ENCODE assay signal across 21 cellular contexts in the genomic region with DNA sequence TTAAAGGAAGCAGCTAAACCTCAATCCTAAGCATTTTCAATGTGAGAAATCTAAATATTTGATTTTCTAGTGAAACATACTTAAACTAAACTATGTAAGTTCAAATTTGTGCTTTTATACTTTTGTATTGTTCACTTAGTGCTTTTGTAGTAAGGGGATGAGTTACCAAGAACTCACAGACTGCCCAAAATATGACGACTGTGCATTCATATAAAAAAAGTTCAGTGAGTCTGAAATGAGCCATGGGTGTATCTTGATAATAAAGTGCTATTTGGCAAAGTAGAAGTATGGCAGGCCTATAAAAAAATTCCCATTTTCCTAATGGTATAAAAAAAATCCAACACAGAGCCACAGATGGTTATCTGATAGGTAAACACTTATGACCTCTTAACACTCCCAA.
A peak's percentile ranks its signal among the peaks of the same experiment; 100 is the strongest.
DNase-seq lines count a peak whose midpoint lies in the region; ATAC-seq, FAIRE-seq and TF ChIP-seq lines count a peak whose summit lies in the region.
"Had no signal": no experiment of that assay in that cellular context is flagged by ENCODE, and none has a peak within 500 bp of the region (broad histone marks: within the 10 kb centered on the region; RNA-seq: fewer than 3 reads in every experiment).

No MANE protein-coding gene starts in this region.

- 0 out of 3 replicates have a peak, but pooled peaks cover 6% of the 10 kb centered on the region for H3K4me1 ChIP-seq in A549

- POLR2A ChIA-PET in A549 (lab: Yijun Ruan, JAX): no interaction called here

- CTCF ChIA-PET in A549 (lab: Yijun Ruan, JAX): interaction anchor here (0.9 to 13.8 kb wide), 4 partner anchors 23 to 133 kb away, joined by 3 to 211 read pairs (median 5); a partner anchor contains a TSS

- no peak overlapping the region for H3K27ac ChIP-seq in A549
- H3K27ac ChIP-seq: 22Rv1, BLaER1 had no signal

- H3K4me3 ChIP-seq in A549: no peak overlapping the region
- H3K4me3 ChIP-seq: BLaER1, GM12878 had no signal

- H3K36me3 Mint-ChIP-seq in T-helper 1 cell treated with Interleukin-12 subunit alpha and Interleukin-12 subunit beta and Interleukin-4 antibody, amounts not matched to agents 30 μg/mL and 1 μg/mL, for 36 hours (ENCODE audit: low read depth): peaks cover 50% of the 10 kb centered on the region
- peaks cover 100% of the 10 kb centered on the region for H3K36me3 Mint-ChIP-seq in activated T-helper 17 cell treated with anti-CD3 and anti-CD28 coated beads, Interleukin-2, amount 50 U/mL, for 72 hours (ENCODE audit: low read depth)
- peaks cover 44% of the 10 kb centered on the region for H3K36me3 Mint-ChIP-seq in central memory CD8-positive, alpha-beta T cell (ENCODE audit: insufficient read depth)
- peaks cover 49% of the 10 kb centered on the region for H3K36me3 Mint-ChIP-seq in nephron progenitor cell (ENCODE audit: low read depth)

- H3K4me1 Mint-ChIP-seq in T-helper 1 cell treated with Interleukin-12 subunit alpha and Interleukin-12 subunit beta and Interleukin-4 antibody, amounts not matched to agents 30 μg/mL and 1 μg/mL, for 36 hours (ENCODE audit: low read depth): peaks cover 43% of the 10 kb centered on the region
- peaks cover 20% of the 10 kb centered on the region for H3K4me1 Mint-ChIP-seq in activated T-helper 17 cell treated with anti-CD3 and anti-CD28 coated beads, Interleukin-2, amount 50 U/mL, for 72 hours
- H3K4me1 Mint-ChIP-seq in central memory CD8-positive, alpha-beta T cell: peaks cover 12% of the 10 kb centered on the region
- peaks cover 76% of the 10 kb centered on the region for H3K4me1 Mint-ChIP-seq in nephron progenitor cell

- no peak for TF ChIP-seq POLR2A in A549 (IDR thresholded peaks at IDR 0.05; ENCODE audit: low read length)

- H3K9me3 Mint-ChIP-seq in T-helper 1 cell treated with Interleukin-12 subunit alpha and Interleukin-12 subunit beta and Interleukin-4 antibody, amounts not matched to agents 30 μg/mL and 1 μg/mL, for 36 hours: no peaks in the 10 kb centered on the region
- no peaks in the 10 kb centered on the region for H3K9me3 Mint-ChIP-seq in activated T-helper 17 cell treated with anti-CD3 and anti-CD28 coated beads, Interleukin-2, amount 50 U/mL, for 72 hours
- H3K9me3 Mint-ChIP-seq in central memory CD8-positive, alpha-beta T cell: no peaks in the 10 kb centered on the region
- no peaks in the 10 kb centered on the region for H3K9me3 Mint-ChIP-seq in nephron progenitor cell
- H3K9me3 Mint-ChIP-seq: CD14-positive monocyte; CD4-positive, alpha-beta memory T cell had no signal

- H3K27ac Mint-ChIP-seq in T-helper 1 cell treated with Interleukin-12 subunit alpha and Interleukin-12 subunit beta and Interleukin-4 antibody, amounts not matched to agents 30 μg/mL and 1 μg/mL, for 36 hours: no peak overlapping the region
- peak overlapping the region; percentile 2 for H3K27ac Mint-ChIP-seq in activated T-helper 17 cell treated with anti-CD3 and anti-CD28 coated beads, Interleukin-2, amount 50 U/mL, for 72 hours
- peak overlapping the region; percentile 44 for H3K27ac Mint-ChIP-seq in central memory CD8-positive, alpha-beta T cell (ENCODE audit: low read depth)
- H3K27ac Mint-ChIP-seq in nephron progenitor cell: no peak overlapping the region

- DNase-seq in T-helper 1 cell (no peak), A549 (ENCODE audit: low read depth in 1 of 2, low spot score in 1 of 2) (no peak), nephron progenitor cell (no peak), Right ventricle myocardium superior (no peak)
- no peak for DNase-seq in central memory CD8-positive, alpha-beta T cell (ENCODE audit: low spot score in 2 of 2)
- DNase-seq: Calu3; CD4-positive, alpha-beta memory T cell; DMS 273 treated with DMSO at 0.1 percent for 48 hours; DMS53; DND-41; EL; GOT3; H7 had no signal

- no peak overlapping the region for H3K4me2 ChIP-seq in A549
- H3K4me2 ChIP-seq: BLaER1 had no signal

- ATAC-seq in A549 (no peak), HG02610 (IDR thresholded peaks at IDR 0.05; ENCODE audit: unreplicated experiment) (no peak), Right ventricle myocardium superior (ENCODE audit: poor library complexity) (no peak)
- no peak for ATAC-seq in activated T-helper 17 cell treated with anti-CD3 and anti-CD28 coated beads, Interleukin-2, amount 50 U/mL, for 72 hours (replicated peaks)
- ATAC-seq in central memory CD8-positive, alpha-beta T cell (replicated peaks; ENCODE audit: extremely low read depth, poor library complexity, severe bottlenecking): no peak
- ATAC-seq: GM12878, HCT116 had no signal

- no peak for TF ChIP-seq EP300 in A549 (IDR thresholded peaks at IDR 0.05)

- FAIRE-seq in A549 (lab: Jason Lieb, UNC): no peak
- FAIRE-seq: GM12878 had no signal

- no peaks in the 10 kb centered on the region for H3K27me3 Mint-ChIP-seq in T-helper 1 cell treated with Interleukin-12 subunit alpha and Interleukin-12 subunit beta and Interleukin-4 antibody, amounts not matched to agents 30 μg/mL and 1 μg/mL, for 36 hours (ENCODE audit: low read depth)
- H3K27me3 Mint-ChIP-seq in activated T-helper 17 cell treated with anti-CD3 and anti-CD28 coated beads, Interleukin-2, amount 50 U/mL, for 72 hours: no peaks in the 10 kb centered on the region
- no peaks in the 10 kb centered on the region for H3K27me3 Mint-ChIP-seq in central memory CD8-positive, alpha-beta T cell
- H3K27me3 Mint-ChIP-seq in nephron progenitor cell (ENCODE audit: low read depth, poor library complexity): no peaks in the 10 kb centered on the region
- H3K27me3 Mint-ChIP-seq: CD4-positive, alpha-beta memory T cell had no signal

- TF ChIP-seq CTCF in A549 (IDR thresholded peaks at IDR 0.05) (no peak), nephron progenitor cell (IDR thresholded peaks at IDR 0.05) (no peak)

- H3K4me3 Mint-ChIP-seq in T-helper 1 cell treated with Interleukin-12 subunit alpha and Interleukin-12 subunit beta and Interleukin-4 antibody, amounts not matched to agents 30 μg/mL and 1 μg/mL, for 36 hours: peak overlapping the region; percentile 60
- H3K4me3 Mint-ChIP-seq in activated T-helper 17 cell treated with anti-CD3 and anti-CD28 coated beads, Interleukin-2, amount 50 U/mL, for 72 hours: peak overlapping the region; percentile 48
- H3K4me3 Mint-ChIP-seq in central memory CD8-positive, alpha-beta T cell: no peak overlapping the region
- no peak overlapping the region for H3K4me3 Mint-ChIP-seq in nephron progenitor cell
- H3K4me3 Mint-ChIP-seq: CD14-positive monocyte; CD4-positive, alpha-beta memory T cell had no signal

- no peak for TF ChIP-seq RAD21 in A549 (conservative IDR thresholded peaks at IDR 0.05 in 1 of 2, IDR thresholded peaks at IDR 0.05 in 1 of 2)

- WGBS in A549 (ENCODE audit: missing lambda C conversion rate): 93% methylated on average over 1 of the region's 1 CpG

- H3K9me3 ChIP-seq in A549: no peaks in the 10 kb centered on the region
- H3K9me3 ChIP-seq: BLaER1 had no signal

- intact Hi-C loops in Right ventricle myocardium superior (cut with DNase I): no loop called here

TF ChIP-seq in A549, 52 proteins besides CTCF, POLR2A, EP300 and RAD21:
- TF ChIP-seq RARB (CRISPR knock-in tag; IDR thresholded peaks at IDR 0.05) (no peak), MAFK (IDR thresholded peaks at IDR 0.05; ENCODE audit: partially characterized antibody) (peak; percentile 82)

Comparison
In these comparisons a context has a peak if more than half of its experiments do, and no peak if none do; other contexts are left out.
1. H3K27ac Mint-ChIP-seq: peak in activated T-helper 17 cell treated with anti-CD3 and anti-CD28 coated beads, Interleukin-2, amount 50 U/mL, for 72 hours (single experiment) and central memory CD8-positive, alpha-beta T cell (single experiment); none in T-helper 1 cell treated with Interleukin-12 subunit alpha and Interleukin-12 subunit beta and Interleukin-4 antibody, amounts not matched to agents 30 μg/mL and 1 μg/mL, for 36 hours (single experiment) and nephron progenitor cell (single experiment).
2. H3K4me3 Mint-ChIP-seq: peak in T-helper 1 cell treated with Interleukin-12 subunit alpha and Interleukin-12 subunit beta and Interleukin-4 antibody, amounts not matched to agents 30 μg/mL and 1 μg/mL, for 36 hours (single experiment) and activated T-helper 17 cell treated with anti-CD3 and anti-CD28 coated beads, Interleukin-2, amount 50 U/mL, for 72 hours (single experiment); none in central memory CD8-positive, alpha-beta T cell (single experiment) and nephron progenitor cell (single experiment).